ENCODE assay signal across 13 cellular contexts in genomic region chr18:25289040-25289631, GRCh38.
DNase-seq lines count a peak whose midpoint lies in the region; ATAC-seq, FAIRE-seq and TF ChIP-seq lines count a peak whose summit lies in the region.
"Had no signal": no experiment of that assay in that cellular context is flagged by ENCODE, and none has a peak within 500 bp of the region (broad histone marks: within the 10 kb centered on the region; RNA-seq: fewer than 3 reads in every experiment).

No MANE protein-coding gene starts in this region.

- H3K27me3 ChIP-seq in heart left ventricle (no peaks in the 10 kb centered on the region), bronchial epithelial cell (ENCODE audit: control insufficient read depth, insufficient read depth, low read length) (no peaks in the 10 kb centered on the region), upper lobe of right lung (no peaks in the 10 kb centered on the region)

- WGBS in heart left ventricle, 4 donors: 53 to 67% (median 65%) methylated on average over 9 of the region's 9 CpGs

- FAIRE-seq in bronchial epithelial cell (lab: Jason Lieb, UNC): no peak

- H3K36me3 ChIP-seq in heart left ventricle: no peaks in the 10 kb centered on the region
- H3K36me3 ChIP-seq in bronchial epithelial cell (ENCODE audit: control insufficient read depth, insufficient read depth, low read length): no peaks in the 10 kb centered on the region
- no peaks in the 10 kb centered on the region for H3K36me3 ChIP-seq in upper lobe of right lung

- intact Hi-C loops in Right ventricle myocardium superior (cut with DNase I) (loop anchor here (5.0 to 10.0 kb wide), 3 partner anchors 63 to 124 kb away; partner anchors contain the start of gene ZNF521), heart left ventricle (cut with DNase I) (loop anchor here in 5 of 10 donors (5.0 to 10.0 kb wide), 5 partner anchors 54 to 127 kb away; partner anchors contain the start of gene ZNF521 (in 1 of the 5)), upper lobe of right lung (cut with DNase I) (no loop called here)

- H3K4me3 ChIP-seq in heart left ventricle: peak overlapping the region in 1 of 12 donors; percentile 29
- H3K4me3 ChIP-seq in bronchial epithelial cell (ENCODE audit: low read depth, low read length): no peak overlapping the region
- H3K4me3 ChIP-seq in upper lobe of right lung: no peak overlapping the region

- TF ChIP-seq POLR2A in heart left ventricle (IDR thresholded peaks at IDR 0.05): no peak

- H3K4me1 ChIP-seq in heart left ventricle: peaks cover 0 to 42% (median 27%) of the 10 kb centered on the region in 12 donors
- H3K4me1 ChIP-seq in upper lobe of right lung: no peaks in the 10 kb centered on the region
- H3K4me1 ChIP-seq: foreskin keratinocyte had no signal

- no peak for TF ChIP-seq CTCF in heart left ventricle (IDR thresholded peaks at IDR 0.05)
- TF ChIP-seq CTCF in bronchial epithelial cell (IDR thresholded peaks at IDR 0.05; ENCODE audit: insufficient read depth, low read length, severe bottlenecking): no peak
- TF ChIP-seq CTCF in upper lobe of right lung (IDR thresholded peaks at IDR 0.05): no peak

- DNase-seq in Right ventricle myocardium superior (peak; percentile 29), heart left ventricle (no peak), bronchial epithelial cell (ENCODE audit: low read depth) (peak; percentile 10), lung microvascular endothelial cell (ENCODE audit: low read depth in 2 of 2) (peak; percentile 62 to 73), upper lobe of right lung (no peak), DMS79 treated with DMSO at 0.1 percent for 48 hours (lab: John Stamatoyannopoulos, UW) (no peak), RKO (ENCODE audit: low spot score) (no peak)
- DNase-seq: 8988T, T-helper 2 cell had no signal

- peak overlapping the region in 6 of 12 donors; percentile 16 to 51 (median 39) for H3K27ac ChIP-seq in heart left ventricle
- peak overlapping the region; percentile 39 for H3K27ac ChIP-seq in upper lobe of right lung
- H3K27ac ChIP-seq: foreskin keratinocyte, HL-60 had no signal

- ATAC-seq in Right ventricle myocardium superior (ENCODE audit: poor library complexity) (no peak), heart left ventricle (no peak), upper lobe of right lung (peak; percentile 54), GM21737 (IDR thresholded peaks at IDR 0.05; ENCODE audit: unreplicated experiment) (no peak)
- ATAC-seq: activated T-helper 17 cell treated with anti-CD3 and anti-CD28 coated beads, Interleukin-2, amount 50 U/mL, for 72 hours; foreskin keratinocyte had no signal

- H3K9me3 ChIP-seq in heart left ventricle: no peaks in the 10 kb centered on the region
- H3K9me3 ChIP-seq in upper lobe of right lung: no peaks in the 10 kb centered on the region

Comparison
In these comparisons a context has a peak if more than half of its experiments do, and no peak if none do; other contexts are left out.
1. DNase-seq: peak in Right ventricle myocardium superior (single experiment), bronchial epithelial cell (single experiment) and lung microvascular endothelial cell (2 of 2); none in heart left ventricle (0 of 5), upper lobe of right lung (single experiment), DMS79 treated with DMSO at 0.1 percent for 48 hours (single experiment) and RKO (single experiment).